10 cellular contexts compared by ENCODE assay signal in the genomic region with DNA sequence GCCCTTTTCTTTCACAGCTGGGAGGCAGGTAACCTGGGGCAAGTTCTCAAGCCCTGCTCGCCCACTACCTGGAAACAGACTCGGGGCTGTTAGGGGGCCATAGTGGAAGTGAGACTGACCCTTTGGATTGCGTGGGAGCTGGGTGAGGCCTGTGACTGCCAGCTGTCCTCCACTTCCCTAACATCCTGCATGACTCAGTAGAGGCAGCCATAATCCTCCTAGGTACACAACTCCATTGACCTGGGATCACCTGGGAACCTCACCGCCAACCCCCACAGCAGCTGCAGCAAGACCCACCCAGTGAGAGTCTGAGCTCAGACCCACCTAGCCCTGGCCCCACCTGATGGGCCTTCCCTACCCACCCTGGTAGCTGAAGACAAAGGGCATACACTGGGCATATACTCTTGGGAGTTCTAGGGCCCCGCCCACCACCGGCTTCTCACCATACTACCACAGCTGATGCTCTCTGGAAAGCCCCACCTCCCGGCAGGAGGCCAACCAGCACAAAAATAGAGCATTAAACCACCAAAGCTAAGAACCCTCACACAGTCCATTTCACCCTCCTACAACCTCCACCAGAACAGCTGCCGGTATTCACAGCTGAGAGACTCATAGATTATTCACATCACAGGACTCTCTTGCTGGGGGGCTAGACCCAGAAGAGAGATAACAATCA.
DNase-seq lines count a peak whose midpoint lies in the region; ATAC-seq, FAIRE-seq and TF ChIP-seq lines count a peak whose summit lies in the region.
"Had no signal": no experiment of that assay in that cellular context is flagged by ENCODE, and none has a peak within 500 bp of the region (broad histone marks: within the 10 kb centered on the region; RNA-seq: fewer than 3 reads in every experiment).

No MANE protein-coding gene starts in this region.

- WGBS in body of pancreas, 2 donors: 71 to 84% methylated on average over 6 to 8 of the region's 8 CpGs

- no peaks in the 10 kb centered on the region for H3K9me3 ChIP-seq in astrocyte (ENCODE audit: insufficient read depth, low read depth, low read length)
- no peaks in the 10 kb centered on the region for H3K9me3 ChIP-seq in body of pancreas

- peak overlapping the region; percentile 55 for H2AFZ ChIP-seq in astrocyte (ENCODE audit: low read depth, low read length)

- H3K27me3 ChIP-seq in astrocyte (ENCODE audit: insufficient read depth, low read length) (no peaks in the 10 kb centered on the region), body of pancreas (no peaks in the 10 kb centered on the region)

- peaks cover 4% of the 10 kb centered on the region for H3K36me3 Mint-ChIP-seq in astrocyte (ENCODE audit: low read depth, unreplicated experiment)

- TF ChIP-seq CTCF in astrocyte (IDR thresholded peaks at IDR 0.05; ENCODE audit: insufficient read depth, low read depth, low read length): no peak
- TF ChIP-seq CTCF in body of pancreas (IDR thresholded peaks at IDR 0.05): no peak

- no peaks in the 10 kb centered on the region for H3K79me2 ChIP-seq in astrocyte (ENCODE audit: insufficient read depth, low read length)

- H3K36me3 ChIP-seq in astrocyte (ENCODE audit: insufficient read depth, low read length) (no peaks in the 10 kb centered on the region), body of pancreas (replicated peaks in 1 of 2; ENCODE audit: insufficient read depth in 1 of 2, low read depth in 2 of 2) (no peaks in the 10 kb centered on the region)

- TF ChIP-seq POLR2A in body of pancreas (IDR thresholded peaks at IDR 0.05): no peak

- H3K4me2 ChIP-seq in astrocyte (ENCODE audit: low read length): peak overlapping the region; percentile 34

- peaks cover 31% of the 10 kb centered on the region for H3K4me1 Mint-ChIP-seq in astrocyte (ENCODE audit: low read depth, unreplicated experiment)

- peaks cover 15% of the 10 kb centered on the region for H3K9me3 Mint-ChIP-seq in astrocyte (ENCODE audit: unreplicated experiment)

- peak overlapping the region; percentile 9 for H3K4me3 Mint-ChIP-seq in astrocyte (ENCODE audit: unreplicated experiment)

- no peaks in the 10 kb centered on the region for H4K20me1 ChIP-seq in astrocyte (ENCODE audit: insufficient read depth, low read length)

- intact Hi-C loops in body of pancreas (cut with DNase I): no loop called here

- no peak overlapping the region for H3K9ac ChIP-seq in astrocyte (ENCODE audit: low read length)

- H3K4me1 ChIP-seq in astrocyte (ENCODE audit: insufficient read depth, low read length) (peaks cover 21% of the 10 kb centered on the region), body of pancreas (no peaks in the 10 kb centered on the region)

- no peaks in the 10 kb centered on the region for H3K27me3 Mint-ChIP-seq in astrocyte (ENCODE audit: low read depth, unreplicated experiment)

- DNase-seq in Daoy (ENCODE audit: low read depth) (peak; percentile 71), astrocyte (ENCODE audit: low read depth) (peak; percentile 83), SK-N-DZ (ENCODE audit: low spot score) (no peak), RPMI8226 (no peak), body of pancreas (no peak)
- no peak for DNase-seq in effector CD8-positive, alpha-beta T cell (lab: John Stamatoyannopoulos, UW)
- DNase-seq: DMS79 had no signal

- peak overlapping the region; percentile 49 for H3K27ac ChIP-seq in astrocyte (ENCODE audit: low read depth, low read length)
- H3K27ac ChIP-seq in body of pancreas: no peak overlapping the region

- peak overlapping the region; percentile 92 for H3K27ac Mint-ChIP-seq in astrocyte (ENCODE audit: unreplicated experiment)

- ATAC-seq in GM19438 (IDR thresholded peaks at IDR 0.05; ENCODE audit: low read depth, unreplicated experiment) (peak; percentile 70), HG03097 (IDR thresholded peaks at IDR 0.05; ENCODE audit: low FRiP score, unreplicated experiment) (peak; percentile 52), body of pancreas (no peak)
- ATAC-seq: activated CD4-positive, CD25-positive, alpha-beta regulatory T cell treated with anti-CD3 and anti-CD28 coated beads, Interleukin-2, amount 50 U/mL, for 24 hours had no signal

- H3K4me3 ChIP-seq in astrocyte (ENCODE audit: insufficient read depth, low read depth, low read length) (no peak overlapping the region), body of pancreas (no peak overlapping the region)

- no peak for FAIRE-seq in astrocyte (lab: Jason Lieb, UNC)

Comparison
In these comparisons a context has a peak if more than half of its experiments do, and no peak if none do; other contexts are left out.
1. DNase-seq: peak in Daoy (single experiment) and astrocyte (single experiment); none in SK-N-DZ (single experiment), effector CD8-positive, alpha-beta T cell (single experiment), RPMI8226 (single experiment) and body of pancreas (0 of 4).